15 cellular contexts compared by ENCODE assay signal in the genomic region with DNA sequence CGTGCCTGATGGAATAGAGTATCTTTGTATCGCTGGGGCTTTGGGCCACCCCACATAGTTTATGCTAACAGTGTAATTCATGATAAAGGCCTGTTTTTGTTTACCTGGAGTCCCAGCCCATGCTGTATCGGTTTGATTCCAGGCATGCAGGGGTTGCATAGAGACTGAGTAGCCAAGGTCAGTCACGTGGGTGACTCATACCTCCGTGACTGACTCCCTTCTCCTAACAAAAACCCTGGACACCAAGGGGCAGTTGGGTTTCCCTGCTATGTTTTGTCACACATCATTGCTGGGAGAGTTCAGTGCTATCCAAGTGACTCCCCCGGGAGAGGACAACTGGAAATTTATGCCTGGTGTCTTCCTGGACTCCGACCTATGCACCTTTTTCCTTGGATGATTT.
"Had no signal": no experiment of that assay in that cellular context is flagged by ENCODE, and none has a peak within 500 bp of the region (broad histone marks: within the 10 kb centered on the region; RNA-seq: fewer than 3 reads in every experiment).

No MANE protein-coding gene starts in this region.

- ATAC-seq: activated CD4-positive, alpha-beta T cell treated with anti-CD3 and anti-CD28 coated beads for 36 hours; esophagus mucosa; stimulated activated memory B cell treated with anti-CD40 and anti-IgM and Interleukin-4, amounts not matched to agents 10 μg/mL and 1 μg/mL and 100 μg/mL, for 72 hours had no signal

- H3K4me3 ChIP-seq: dorsolateral prefrontal cortex, left ventricle myocardium inferior, skin epidermis had no signal

- H3K4me1 ChIP-seq: left ventricle myocardium inferior had no signal

- H3K27me3 ChIP-seq: dorsolateral prefrontal cortex had no signal

- H3K36me3 ChIP-seq: left ventricle myocardium inferior, WERI-Rb-1 had no signal

- H3K27ac ChIP-seq: left ventricle myocardium inferior, skin epidermis, WERI-Rb-1 had no signal

- H3K9me3 ChIP-seq: left ventricle myocardium inferior had no signal

- DNase-seq: activated CD4-positive, alpha-beta memory T cell treated with anti-CD3 and anti-CD28 coated beads, Interleukin-2, amount 10 ng/mL, durations not matched to agents 7 days and 5 days; activated CD4-positive, alpha-beta T cell treated with anti-CD3 and anti-CD28 coated beads for 36 hours; activated gamma-delta T cell treated with Interleukin-2 at 50 U/mL for 16 hours; activated naive CD8-positive, alpha-beta T cell treated with anti-CD3 and anti-CD28 coated beads for 36 hours; activated T-cell treated with anti-CD3 and anti-CD28 coated beads, Interleukin-2, amount 50 U/mL, for 48 hours; anterior cingulate cortex; dorsolateral prefrontal cortex; left ventricle myocardium inferior; mesendoderm; retina; trophoblast cell; WERI-Rb-1 had no signal
